ENCODE assay signal across 8 cellular contexts in the genomic region with DNA sequence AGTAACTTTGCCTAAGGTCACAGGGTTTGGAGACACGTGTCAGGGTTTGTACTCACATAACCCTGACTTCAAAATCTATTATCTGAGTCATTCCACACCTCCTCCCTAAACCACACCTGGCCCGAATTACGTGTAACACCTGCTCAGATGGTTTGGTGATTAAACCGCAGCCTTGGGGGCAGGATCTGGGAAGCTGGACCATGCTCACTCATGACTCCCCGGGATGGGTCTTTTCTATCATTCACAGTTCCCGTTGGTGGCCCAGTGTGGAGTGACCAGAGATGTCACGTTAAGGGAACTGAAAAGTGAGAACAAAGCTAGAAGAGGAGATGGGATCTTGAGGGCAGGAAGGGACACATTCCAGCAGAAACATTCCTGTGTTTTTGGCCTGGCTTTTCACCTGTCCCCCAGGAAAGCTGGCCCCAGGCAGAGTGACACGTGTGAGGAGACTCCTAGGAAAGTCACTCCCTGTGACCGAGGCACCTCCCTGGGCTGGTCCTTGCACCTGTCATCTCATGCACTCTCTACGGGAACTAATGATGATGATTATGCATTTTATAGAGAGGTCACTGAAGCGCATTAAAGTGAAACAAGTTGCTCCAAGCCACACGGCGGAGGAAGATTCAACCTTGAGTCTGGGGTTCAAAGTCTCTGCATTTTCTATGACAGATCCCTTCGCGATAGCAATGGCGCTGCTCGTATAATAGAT.
A peak's percentile ranks its signal among the peaks of the same experiment; 100 is the strongest.
DNase-seq lines count a peak whose midpoint lies in the region; ATAC-seq, FAIRE-seq and TF ChIP-seq lines count a peak whose summit lies in the region.

No MANE protein-coding gene starts in this region.

- H3K27ac Mint-ChIP-seq in endothelial cell (ENCODE audit: unreplicated experiment): no peak overlapping the region

- H3K4me2 ChIP-seq in PC-9: peak overlapping the region; percentile 61

- no peaks in the 10 kb centered on the region for H3K79me2 ChIP-seq in PC-9 (ENCODE audit: low read depth)

- no peaks in the 10 kb centered on the region for H3K9me2 ChIP-seq in PC-9 (ENCODE audit: insufficient read depth)

- peaks cover 61% of the 10 kb centered on the region for H3K4me1 Mint-ChIP-seq in endothelial cell (ENCODE audit: unreplicated experiment)

- CTCF ChIA-PET in PC-9 (lab: Charles Lee): no interaction called here

- no peaks in the 10 kb centered on the region for H3K36me3 ChIP-seq in PC-9 (ENCODE audit: low read depth)
- no peaks in the 10 kb centered on the region for H3K36me3 ChIP-seq in bronchial epithelial cell (ENCODE audit: control insufficient read depth, insufficient read depth, low read length)

- H3K4me1 ChIP-seq in PC-9 (replicated peaks; ENCODE audit: insufficient read depth): peaks cover 80% of the 10 kb centered on the region

- no peak for DNase-seq in left ventricle myocardium superior
- no peak for DNase-seq in Right ventricle myocardium inferior (ENCODE audit: missing footprints)
- peak; percentile 76 to 93 for DNase-seq in PC-9
- DNase-seq in bronchial epithelial cell (ENCODE audit: low read depth): peak; percentile 93
- DNase-seq in stimulated activated naive CD8-positive, alpha-beta T cell treated with anti-CD3 and anti-CD28 coated beads, Interleukin-15, Interleukin-2, amounts not matched to agents 100 U/mL and 50 U/mL, for 24 hours: peak; percentile 59
- DNase-seq in foreskin melanocyte: no peak
- no peak for DNase-seq in NCI-H1694 (lab: John Stamatoyannopoulos, UW)
- no peak for DNase-seq in endothelial cell (ENCODE audit: low spot score)

- H3K36me3 Mint-ChIP-seq in endothelial cell (ENCODE audit: low read depth, unreplicated experiment): peaks cover 2% of the 10 kb centered on the region

- H3K9me3 ChIP-seq in PC-9 (ENCODE audit: insufficient read depth, low read depth): no peaks in the 10 kb centered on the region

- H2AFZ ChIP-seq in PC-9: no peak overlapping the region

- FAIRE-seq in bronchial epithelial cell (lab: Jason Lieb, UNC): peak; percentile 32

- POLR2A ChIA-PET in PC-9 (lab: Charles Lee; ENCODE audit: unreplicated experiment): no interaction called here

- peaks cover 6% of the 10 kb centered on the region for H3K27me3 Mint-ChIP-seq in endothelial cell (ENCODE audit: unreplicated experiment)

- H3K27me3 ChIP-seq in PC-9 (ENCODE audit: insufficient read depth, low read depth) (no peaks in the 10 kb centered on the region), bronchial epithelial cell (ENCODE audit: control insufficient read depth, insufficient read depth, low read length) (no peaks in the 10 kb centered on the region)

- H3K4me3 Mint-ChIP-seq in endothelial cell (ENCODE audit: unreplicated experiment): no peak overlapping the region

- BruUV-seq in PC-9 (replicated peaks; lab: Mats Ljungman, UMichigan): no TSS peak

- no peaks in the 10 kb centered on the region for H4K20me1 ChIP-seq in PC-9 (ENCODE audit: insufficient read depth)

- TF ChIP-seq CTCF in PC-9 (conservative IDR thresholded peaks at IDR 0.05) (no peak), bronchial epithelial cell (IDR thresholded peaks at IDR 0.05; ENCODE audit: insufficient read depth, low read length, severe bottlenecking) (no peak), endothelial cell (IDR thresholded peaks at IDR 0.05; ENCODE audit: unreplicated experiment) (no peak)

- H3K9me3 Mint-ChIP-seq in endothelial cell (ENCODE audit: unreplicated experiment): peaks cover 3% of the 10 kb centered on the region

- H3K27ac ChIP-seq in PC-9: peak overlapping the region; percentile 99

- H3K4me3 ChIP-seq in PC-9 (no peak overlapping the region), bronchial epithelial cell (ENCODE audit: low read depth, low read length) (no peak overlapping the region)

- intact Hi-C loops in left ventricle myocardium superior (cut with micrococcal nuclease): no loop called here
- intact Hi-C loops in Right ventricle myocardium inferior (cut with DNase I): no loop called here
- intact Hi-C loops in PC-9 (cut with micrococcal nuclease; ENCODE audit: unreplicated experiment): loop anchor here (1.0 to 5.0 kb wide), 2 partner anchors 105 to 691 kb away; a partner anchor contains a TSS

- ATAC-seq in left ventricle myocardium superior (peak; percentile 26), Right ventricle myocardium inferior (no peak)
- peak; percentile 73 for ATAC-seq in stimulated activated naive CD8-positive, alpha-beta T cell treated with anti-CD3 and anti-CD28 coated beads, Interleukin-15, Interleukin-2, amounts not matched to agents 100 U/mL and 50 U/mL, for 24 hours

- H3F3A ChIP-seq in PC-9 (ENCODE audit: insufficient read depth, low read depth): peaks cover 56% of the 10 kb centered on the region

Comparison
In these comparisons a context has a peak if more than half of its experiments do, and no peak if none do; other contexts are left out.
1. DNase-seq: peak in PC-9 (2 of 2), bronchial epithelial cell (single experiment) and stimulated activated naive CD8-positive, alpha-beta T cell treated with anti-CD3 and anti-CD28 coated beads, Interleukin-15, Interleukin-2, amounts not matched to agents 100 U/mL and 50 U/mL, for 24 hours (single experiment); none in left ventricle myocardium superior (single experiment), Right ventricle myocardium inferior (single experiment), foreskin melanocyte (single experiment), NCI-H1694 (single experiment) and endothelial cell (single experiment).